15 cellular contexts compared by ENCODE assay signal in genomic region chr19:41801682-41802317, GRCh38. TPM values are rescaled to one million over a fixed set of nuclear protein-coding genes. Genes with fewer than 3 reads are reported as not detected.
A peak's percentile ranks its signal among the peaks of the same experiment; 100 is the strongest.
DNase-seq lines count a peak whose midpoint lies in the region; ATAC-seq, FAIRE-seq and TF ChIP-seq lines count a peak whose summit lies in the region.
"Had no signal": no experiment of that assay in that cellular context is flagged by ENCODE, and none has a peak within 500 bp of the region (broad histone marks: within the 10 kb centered on the region; RNA-seq: fewer than 3 reads in every experiment).

No MANE protein-coding gene starts in this region.

- no peak for TF ChIP-seq RAD21 in A549 (conservative IDR thresholded peaks at IDR 0.05 in 1 of 2, IDR thresholded peaks at IDR 0.05 in 1 of 2)

- 41% methylated on average over 3 of the region's 3 CpGs for WGBS in A549 (ENCODE audit: missing lambda C conversion rate)

- H3K4me2 ChIP-seq in A549 (no peak overlapping the region), GM23338 (no peak overlapping the region)

- H2AFZ ChIP-seq in GM23338: no peak overlapping the region; the same call in 1 of the 2 replicates

- POLR2A ChIA-PET in A549 (lab: Yijun Ruan, JAX): no interaction called here
- POLR2A ChIA-PET in Caco-2 (lab: Charles Lee): no interaction called here

- H3K4me3 ChIP-seq in A549 (no peak overlapping the region), GM23338 (no peak overlapping the region), Caco-2 (ENCODE audit: low read depth, low read length) (no peak overlapping the region)

- peak; percentile 43 for FAIRE-seq in A549 (lab: Jason Lieb, UNC)
- FAIRE-seq: RCC 7860 had no signal

- intact Hi-C loops in Caco-2 (cut with micrococcal nuclease; ENCODE audit: unreplicated experiment): no loop called here

- H3K4me1 Mint-ChIP-seq in GM23338: peaks cover 3% of the 10 kb centered on the region; the same call in 2 of the 3 replicates
- peaks cover 16% of the 10 kb centered on the region for H3K4me1 Mint-ChIP-seq in Caco-2 (ENCODE audit: low read depth, unreplicated experiment)

- H3K9me3 Mint-ChIP-seq in GM23338: peaks cover 10% of the 10 kb centered on the region
- peaks cover 11% of the 10 kb centered on the region for H3K9me3 Mint-ChIP-seq in Caco-2 (ENCODE audit: unreplicated experiment)

- BruUV-seq in Caco-2 (replicated peaks; lab: Mats Ljungman, UMichigan): no TSS peak

- CTCF ChIA-PET in A549 (lab: Yijun Ruan, JAX): interaction anchor here (0.9 to 19.4 kb wide), 14 partner anchors 8 to 232 kb away, joined by 3 to 428 read pairs (median 4); partner anchors contain the start of genes CEACAM3 and CEACAM6
- CTCF ChIA-PET in Caco-2 (lab: Charles Lee): interaction anchor here (1.1 kb wide), 1 partner anchor 95 kb away, joined by 3 read pairs; no protein-coding TSS in a partner anchor

- no peaks in the 10 kb centered on the region for H3K27me3 ChIP-seq in GM23338 (ENCODE audit: insufficient read depth)
- H3K27me3 ChIP-seq in Caco-2 (replicated peaks; ENCODE audit: control insufficient read depth, insufficient read depth, low read length): no peaks in the 10 kb centered on the region

- H3K4me1 ChIP-seq in A549 (0 out of 3 replicates have a peak, but pooled peaks cover 5% of the 10 kb centered on the region), GM23338 (ENCODE audit: insufficient read depth) (no peaks in the 10 kb centered on the region), Caco-2 (peaks cover 15% of the 10 kb centered on the region)

- peaks cover 9% of the 10 kb centered on the region for H3K27me3 Mint-ChIP-seq in GM23338 (ENCODE audit: insufficient read depth, low read depth, poor library complexity)
- peaks cover 9% of the 10 kb centered on the region for H3K27me3 Mint-ChIP-seq in Caco-2 (ENCODE audit: insufficient read depth, unreplicated experiment)

- H3K36me3 ChIP-seq in GM23338 (ENCODE audit: insufficient read depth) (no peaks in the 10 kb centered on the region), Caco-2 (ENCODE audit: control insufficient read depth, insufficient read depth, low read length) (no peaks in the 10 kb centered on the region)

- H3K36me3 Mint-ChIP-seq in GM23338 (ENCODE audit: low read depth): no peaks in the 10 kb centered on the region; the same call in 2 of the 3 replicates
- H3K36me3 Mint-ChIP-seq in Caco-2 (ENCODE audit: insufficient read depth, unreplicated experiment): no peaks in the 10 kb centered on the region
- H3K36me3 Mint-ChIP-seq: CD4-positive, alpha-beta memory T cell had no signal

- H4K20me1 ChIP-seq in GM23338 (replicated peaks; ENCODE audit: insufficient read depth): no peaks in the 10 kb centered on the region

- no peak for TF ChIP-seq POLR2A in A549 (IDR thresholded peaks at IDR 0.05; ENCODE audit: low read length)

- no peak overlapping the region for H3K27ac Mint-ChIP-seq in GM23338
- H3K27ac Mint-ChIP-seq in Caco-2 (ENCODE audit: unreplicated experiment): no peak overlapping the region

- no peak overlapping the region for H3K4me3 Mint-ChIP-seq in GM23338
- H3K4me3 Mint-ChIP-seq in Caco-2 (ENCODE audit: unreplicated experiment): no peak overlapping the region
- H3K4me3 Mint-ChIP-seq: CD4-positive, alpha-beta memory T cell had no signal

- no peak for TF ChIP-seq EP300 in A549 (IDR thresholded peaks at IDR 0.05)

- no peaks in the 10 kb centered on the region for H3F3A ChIP-seq in GM23338 (replicated peaks; ENCODE audit: low read depth)

- ATAC-seq in A549: no peak
- ATAC-seq in GM23338: no peak
- ATAC-seq in HG02885 (IDR thresholded peaks at IDR 0.05; ENCODE audit: poor library complexity, unreplicated experiment): no peak

- H3K9me3 ChIP-seq in A549: peaks cover 10% of the 10 kb centered on the region
- peaks cover 5% of the 10 kb centered on the region; the same call in 1 of the 2 replicates for H3K9me3 ChIP-seq in Caco-2

- DNase-seq in A549 (ENCODE audit: low read depth in 1 of 2, low spot score in 1 of 2) (no peak), Daoy (ENCODE audit: low read depth) (peak; percentile 44), RPMI8226 (peak; percentile 13), kidney tubule cell (ENCODE audit: low spot score) (peak; percentile 67), GM23338 (ENCODE audit: low spot score) (no peak), NCI-H82 (lab: John Stamatoyannopoulos, UW) (no peak), Caco-2 (no peak)
- DNase-seq: activated CD4-positive, alpha-beta T cell treated with anti-CD3 and anti-CD28 coated beads for 4 hours; activated effector memory CD4-positive, alpha-beta T cell treated with Interleukin-2 at 50 U/mL for 16 hours; CD4-positive, alpha-beta memory T cell; central memory CD4-positive, alpha-beta T cell; NCI-H187; stimulated activated CD4-positive, alpha-beta T cell treated with anti-CD3 and anti-CD28 coated beads, Interleukin-15, amount 100 ng/mL, for 24 hours had no signal

- H3K79me2 ChIP-seq in GM23338 (replicated peaks; ENCODE audit: insufficient read depth): no peaks in the 10 kb centered on the region

- no peak for TF ChIP-seq CTCF in A549 (IDR thresholded peaks at IDR 0.05)
- no peak for TF ChIP-seq CTCF in GM23338 (conservative IDR thresholded peaks at IDR 0.05; ENCODE audit: low read depth in 2 of 2)
- TF ChIP-seq CTCF in Caco-2 (IDR thresholded peaks at IDR 0.05; ENCODE audit: insufficient read depth in 1 of 2, low read depth in 1 of 2, low read length in 1 of 2, severe bottlenecking in 1 of 2, unreplicated experiment in 1 of 2): no peak

- H3K27ac ChIP-seq in A549: no peak overlapping the region
- H3K27ac ChIP-seq in GM23338 (ENCODE audit: low read depth): no peak overlapping the region

- no peaks in the 10 kb centered on the region for H3K9me2 ChIP-seq in GM23338 (ENCODE audit: insufficient read depth)

TF ChIP-seq in A549, 52 proteins besides CTCF, POLR2A, EP300 and RAD21 (continues in another document):
- TF ChIP-seq MAZ (IDR thresholded peaks at IDR 0.05; ENCODE audit: borderline replicate concordance, low read depth, low read length): no peak

TF ChIP-seq in GM23338, 12 proteins besides CTCF, POLR2A, EP300 and RAD21 (continues in another document):
- TF ChIP-seq JUNB (IDR thresholded peaks at IDR 0.05; ENCODE audit: unreplicated experiment) (no peak), POLR2AphosphoS5 (IDR thresholded peaks at IDR 0.05; ENCODE audit: low read depth) (no peak), ZNF331 (CRISPR knock-in tag; IDR thresholded peaks at IDR 0.05; ENCODE audit: low read depth) (no peak), NANOG (IDR thresholded peaks at IDR 0.05; ENCODE audit: borderline replicate concordance) (no peak), ZNF114 (CRISPR knock-in tag; IDR thresholded peaks at IDR 0.05) (no peak)

RNA-seq across cellular contexts. Expression of gene CEACAM3, which starts 5.4 kb away (rescaled TPM):
- polyA plus RNA-seq in A549 (2011; rRNA removed): not detected in 2 replicates
- polyA plus RNA-seq in A549 (2012; cell fraction: cytosol; rRNA removed): not detected in 2 replicates
- polyA plus RNA-seq in A549 (2012; cell fraction: nucleus; rRNA removed): not detected in 2 replicates
- not detected in 3 replicates for polyA plus RNA-seq in A549 (2017; fragmentation: RNase III; extraction: RNeasy Plus Mini Kit Qiagen cat#74134 plus additional on column Dnase treatment)
- polyA minus RNA-seq in A549 (2011; rRNA and poly(A)+ RNA removed): not detected in 2 replicates
- total RNA-seq in Daoy (2014; rRNA removed; shearing (Covaris generic)): not detected in 2 replicates
- not detected in 2 replicates for total RNA-seq in GM23338 (2014; rRNA removed; shearing (Covaris generic))
- not detected in 2 replicates for polyA plus RNA-seq in GM23338 (2016; fragmentation: Nextera tagmentation; extraction: Ambion mirVana)
- total RNA-seq in Caco-2 (2022): not detected in 2 replicates
- total RNA-seq: CD4-positive, alpha-beta memory T cell had no signal
- polyA plus RNA-seq: CD4-positive, alpha-beta memory T cell had no signal

RNA-seq across cellular contexts. Expression of gene LYPD4, which starts 42.7 kb away (rescaled TPM):
- polyA plus RNA-seq in A549 (2011; rRNA removed): not detected in 2 replicates
- polyA plus RNA-seq in A549 (2012; cell fraction: cytosol; rRNA removed): not detected in 2 replicates
- polyA plus RNA-seq in A549 (2012; cell fraction: nucleus; rRNA removed): not detected in 2 replicates
- not detected in 3 replicates for polyA plus RNA-seq in A549 (2017; fragmentation: RNase III; extraction: RNeasy Plus Mini Kit Qiagen cat#74134 plus additional on column Dnase treatment)
- polyA minus RNA-seq in A549 (2011; rRNA and poly(A)+ RNA removed): not detected in 2 replicates
- not detected in 2 replicates for total RNA-seq in Daoy (2014; rRNA removed; shearing (Covaris generic))
- not detected in 2 replicates for total RNA-seq in GM23338 (2014; rRNA removed; shearing (Covaris generic))
- polyA plus RNA-seq in GM23338 (2016; fragmentation: Nextera tagmentation; extraction: Ambion mirVana): not detected in 2 replicates
- not detected in 2 replicates for total RNA-seq in Caco-2 (2022)
- total RNA-seq: CD4-positive, alpha-beta memory T cell had no signal
- polyA plus RNA-seq: CD4-positive, alpha-beta memory T cell had no signal

RNA-seq across cellular contexts. Expression of gene DMRTC2, which starts 43.0 kb away (rescaled TPM):
- polyA plus RNA-seq in A549 (2011; rRNA removed) (not detected in 2 replicates), A549 (2017; fragmentation: RNase III; extraction: RNeasy Plus Mini Kit Qiagen cat#74134 plus additional on column Dnase treatment) (not detected in 3 replicates), GM23338 (2016; fragmentation: Nextera tagmentation; extraction: Ambion mirVana) (not detected in 2 replicates)
- polyA plus RNA-seq in A549 (2012; cell fraction: cytosol; rRNA removed): not detected in 2 replicates
- polyA plus RNA-seq in A549 (2012; cell fraction: nucleus; rRNA removed): not detected in 2 replicates
- not detected in 2 replicates for polyA minus RNA-seq in A549 (2011; rRNA and poly(A)+ RNA removed)
- total RNA-seq in Daoy (2014; rRNA removed; shearing (Covaris generic)): not detected in 2 replicates
- total RNA-seq in GM23338 (2014; rRNA removed; shearing (Covaris generic)): 0.21 TPM in 1 of 2 replicates, not detected in the other
- total RNA-seq in Caco-2 (2022): not detected in 2 replicates
- total RNA-seq: CD4-positive, alpha-beta memory T cell had no signal
- polyA plus RNA-seq: CD4-positive, alpha-beta memory T cell had no signal

RNA-seq across cellular contexts. Expression of gene CEACAM6, which starts 46.5 kb away (rescaled TPM):
- polyA plus RNA-seq in A549 (2011; rRNA removed) (17.7 and 26.7 TPM in 2 replicates), A549 (2017; fragmentation: RNase III; extraction: RNeasy Plus Mini Kit Qiagen cat#74134 plus additional on column Dnase treatment) (0.51 to 0.97 TPM (median 0.53 TPM) in 3 replicates), GM23338 (2016; fragmentation: Nextera tagmentation; extraction: Ambion mirVana) (not detected in 2 replicates)
- 2.0 and 3.5 TPM in 2 replicates for polyA plus RNA-seq in A549 (2012; cell fraction: cytosol; rRNA removed)
- polyA plus RNA-seq in A549 (2012; cell fraction: nucleus; rRNA removed): 1.9 and 4.5 TPM in 2 replicates
- 7.7 and 15.8 TPM in 2 replicates for polyA minus RNA-seq in A549 (2011; rRNA and poly(A)+ RNA removed)
- not detected in 2 replicates for total RNA-seq in Daoy (2014; rRNA removed; shearing (Covaris generic))
- not detected in 2 replicates for total RNA-seq in GM23338 (2014; rRNA removed; shearing (Covaris generic))
- total RNA-seq in Caco-2 (2022): 10.7 and 16.2 TPM in 2 replicates
- total RNA-seq: CD4-positive, alpha-beta memory T cell had no signal
- polyA plus RNA-seq: CD4-positive, alpha-beta memory T cell had no signal

RNA-seq across cellular contexts. Expression of gene RPS19, which starts 58.3 kb away (rescaled TPM):
- polyA plus RNA-seq in A549 (2011; rRNA removed) (2,749 and 3,564 TPM in 2 replicates), A549 (2017; fragmentation: RNase III; extraction: RNeasy Plus Mini Kit Qiagen cat#74134 plus additional on column Dnase treatment) (7,778 to 7,989 TPM (median 7,924 TPM) in 3 replicates), GM23338 (2016; fragmentation: Nextera tagmentation; extraction: Ambion mirVana) (4,053 and 4,073 TPM in 2 replicates)
- polyA plus RNA-seq in A549 (2012; cell fraction: cytosol; rRNA removed): 3,114 and 3,796 TPM in 2 replicates
- 3,748 and 4,898 TPM in 2 replicates for polyA plus RNA-seq in A549 (2012; cell fraction: nucleus; rRNA removed)
- 2,997 and 3,081 TPM in 2 replicates for polyA minus RNA-seq in A549 (2011; rRNA and poly(A)+ RNA removed)
- total RNA-seq in Daoy (2014; rRNA removed; shearing (Covaris generic)): 2,465 and 2,894 TPM in 2 replicates
- 631 and 1,798 TPM in 2 replicates for total RNA-seq in GM23338 (2014; rRNA removed; shearing (Covaris generic))
- 3,297 and 3,418 TPM in 2 replicates for total RNA-seq in Caco-2 (2022)

Comparison
In these comparisons a context has a peak if more than half of its experiments do, and no peak if none do; other contexts are left out.
1. DNase-seq: peak in Daoy (single experiment), RPMI8226 (single experiment) and kidney tubule cell (single experiment); none in A549 (0 of 2), GM23338 (single experiment), NCI-H82 (single experiment) and Caco-2 (0 of 2).